Comparison of ENCODE assay signal across 1 cellular context in the genomic region with DNA sequence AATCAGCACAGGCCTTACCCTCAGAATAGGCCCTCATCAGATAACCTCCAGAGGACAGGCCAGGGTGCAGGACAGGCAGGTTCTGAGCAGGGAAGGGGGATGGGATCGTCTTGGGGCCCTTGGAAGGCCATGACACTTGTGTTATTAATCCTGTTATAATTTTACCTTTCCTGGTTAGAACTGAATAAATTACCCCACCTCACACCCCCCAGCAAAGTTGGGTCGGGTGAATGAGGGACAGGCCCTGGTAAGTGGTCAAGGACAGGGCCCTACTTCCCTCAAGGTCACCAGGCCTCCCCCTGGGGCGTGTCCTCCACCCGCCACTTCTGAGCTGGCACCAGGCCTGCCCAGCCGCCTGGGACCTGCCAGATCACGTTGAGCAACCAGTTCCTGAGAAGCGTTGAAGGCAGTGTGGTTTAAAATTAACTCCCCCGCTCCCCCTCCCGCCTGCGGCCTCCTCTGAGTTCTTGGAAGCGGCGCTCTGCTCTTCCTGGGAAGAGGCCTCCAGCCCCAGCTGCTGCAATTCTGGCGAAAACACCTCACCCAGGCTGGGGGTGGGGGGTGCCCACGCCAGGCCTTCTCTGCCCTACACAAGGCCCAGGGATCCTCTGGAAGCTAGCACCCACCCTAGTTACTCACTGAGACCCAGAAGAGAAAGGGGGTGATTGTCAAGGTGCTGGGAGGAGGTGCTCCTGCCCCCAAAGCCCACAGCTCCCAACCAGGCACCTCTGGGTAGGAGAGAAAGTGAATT.
TF ChIP-seq lines count a peak whose summit lies in the region.

No MANE protein-coding gene starts in this region.

TF ChIP-seq in K562, 482 proteins besides CTCF, POLR2A, EP300 and RAD21 (continued from another document and continues in another):
- TF ChIP-seq ATF1 (CRISPR knock-in tag; IDR thresholded peaks at IDR 0.05) (no peak), ATF1 (tag; IDR thresholded peaks at IDR 0.05) (no peak), ZNF311 (CRISPR knock-in tag; IDR thresholded peaks at IDR 0.05) (peak; percentile 89), PYGO2 (tag; IDR thresholded peaks at IDR 0.05) (no peak), SREBF2 (CRISPR knock-in tag; IDR thresholded peaks at IDR 0.05) (no peak), NCOA2 (IDR thresholded peaks at IDR 0.05; ENCODE audit: partially characterized antibody in 2 of 2) (no peak), ZNF764 (CRISPR knock-in tag; IDR thresholded peaks at IDR 0.05; ENCODE audit: low read depth) (no peak), NFIC (IDR thresholded peaks at IDR 0.05) (peak; percentile 87), ZBTB7A (IDR thresholded peaks at IDR 0.05; ENCODE audit: borderline replicate concordance, control insufficient read depth, low read depth, low read length) (peak; percentile 33; the same call in 1 of the 2 replicates), ZNF766 (CRISPR knock-in tag; conservative IDR thresholded peaks at IDR 0.05) (peak; percentile 78; the same call in 1 of the 2 replicates), ZNF644 (tag; IDR thresholded peaks at IDR 0.05; ENCODE audit: low read depth) (peak; percentile 87), CBX2 (IDR thresholded peaks at IDR 0.05; ENCODE audit: insufficient read depth, low read length, poor library complexity, severe bottlenecking) (no peak), TBP (optimal IDR thresholded peaks at IDR 0.05; ENCODE audit: low read depth, low read length) (peak; percentile 58), ELF2 (CRISPR knock-in tag; IDR thresholded peaks at IDR 0.05) (peak; percentile 39; the same call in 1 of the 2 replicates), ZKSCAN8 (CRISPR knock-in tag; IDR thresholded peaks at IDR 0.05) (peak; percentile 72), HDAC3 (IDR thresholded peaks at IDR 0.05; ENCODE audit: borderline replicate concordance, partially characterized antibody) (peak; percentile 36), GABPB1 (CRISPR knock-in tag; IDR thresholded peaks at IDR 0.05) (0 out of 2 replicates have a peak, but pooled peaks have one; percentile 6), RBM39 (optimal IDR thresholded peaks at IDR 0.05; ENCODE audit: low read depth, low read length) (no peak), ZNF175 (CRISPR knock-in tag; IDR thresholded peaks at IDR 0.05; ENCODE audit: low read depth) (peak; percentile 54; the same call in 1 of the 2 replicates), MAX (CRISPR knock-in tag; IDR thresholded peaks at IDR 0.05) (peak; percentile 35), SP1 (CRISPR knock-in tag; IDR thresholded peaks at IDR 0.05) (no peak), KDM5B (IDR thresholded peaks at IDR 0.05; ENCODE audit: insufficient replicate concordance, low read depth, low read length) (no peak), CBFA2T2 (conservative IDR thresholded peaks at IDR 0.05) (peak; percentile 32), RFX7 (CRISPR knock-in tag; IDR thresholded peaks at IDR 0.05) (no peak), SIN3A (IDR thresholded peaks at IDR 0.05; ENCODE audit: borderline replicate concordance in 2 of 2, control insufficient read depth in 1 of 2, low read depth in 2 of 2, low read length in 2 of 2) (no peak; a peak in 1 of 4 replicates), HDAC2 (IDR thresholded peaks at IDR 0.05) (0 out of 2 replicates have a peak, but pooled peaks have one; percentile 34), BHLHE40 (IDR thresholded peaks at IDR 0.05; ENCODE audit: low read length) (peak; percentile 61), KLF16 (IDR thresholded peaks at IDR 0.05) (peak; percentile 91), RCOR1 (IDR thresholded peaks at IDR 0.05; ENCODE audit: borderline replicate concordance in 1 of 2, low read depth in 2 of 2, low read length in 2 of 2) (no peak), LEF1 (IDR thresholded peaks at IDR 0.05) (peak; percentile 86), TCF3 (CRISPR knock-in tag; IDR thresholded peaks at IDR 0.05) (peak; percentile 72), CEBPB (tag; IDR thresholded peaks at IDR 0.05) (peak; percentile 92)
- TF ChIP-seq, protein P1, sequence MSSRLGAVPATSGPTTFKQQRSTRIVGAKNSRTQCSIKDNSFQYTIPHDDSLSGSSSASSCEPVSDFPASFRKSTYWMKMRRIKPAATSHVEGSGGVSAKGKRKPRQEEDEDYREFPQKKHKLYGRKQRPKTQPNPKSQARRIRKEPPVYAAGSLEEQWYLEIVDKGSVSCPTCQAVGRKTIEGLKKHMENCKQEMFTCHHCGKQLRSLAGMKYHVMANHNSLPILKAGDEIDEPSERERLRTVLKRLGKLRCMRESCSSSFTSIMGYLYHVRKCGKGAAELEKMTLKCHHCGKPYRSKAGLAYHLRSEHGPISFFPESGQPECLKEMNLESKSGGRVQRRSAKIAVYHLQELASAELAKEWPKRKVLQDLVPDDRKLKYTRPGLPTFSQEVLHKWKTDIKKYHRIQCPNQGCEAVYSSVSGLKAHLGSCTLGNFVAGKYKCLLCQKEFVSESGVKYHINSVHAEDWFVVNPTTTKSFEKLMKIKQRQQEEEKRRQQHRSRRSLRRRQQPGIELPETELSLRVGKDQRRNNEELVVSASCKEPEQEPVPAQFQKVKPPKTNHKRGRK (tag; IDR thresholded peaks at IDR 0.05): no peak
- TF ChIP-seq, protein P2, sequence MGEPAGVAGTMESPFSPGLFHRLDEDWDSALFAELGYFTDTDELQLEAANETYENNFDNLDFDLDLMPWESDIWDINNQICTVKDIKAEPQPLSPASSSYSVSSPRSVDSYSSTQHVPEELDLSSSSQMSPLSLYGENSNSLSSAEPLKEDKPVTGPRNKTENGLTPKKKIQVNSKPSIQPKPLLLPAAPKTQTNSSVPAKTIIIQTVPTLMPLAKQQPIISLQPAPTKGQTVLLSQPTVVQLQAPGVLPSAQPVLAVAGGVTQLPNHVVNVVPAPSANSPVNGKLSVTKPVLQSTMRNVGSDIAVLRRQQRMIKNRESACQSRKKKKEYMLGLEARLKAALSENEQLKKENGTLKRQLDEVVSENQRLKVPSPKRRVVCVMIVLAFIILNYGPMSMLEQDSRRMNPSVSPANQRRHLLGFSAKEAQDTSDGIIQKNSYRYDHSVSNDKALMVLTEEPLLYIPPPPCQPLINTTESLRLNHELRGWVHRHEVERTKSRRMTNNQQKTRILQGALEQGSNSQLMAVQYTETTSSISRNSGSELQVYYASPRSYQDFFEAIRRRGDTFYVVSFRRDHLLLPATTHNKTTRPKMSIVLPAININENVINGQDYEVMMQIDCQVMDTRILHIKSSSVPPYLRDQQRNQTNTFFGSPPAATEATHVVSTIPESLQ (CRISPR knock-in tag; IDR thresholded peaks at IDR 0.05): no peak
- TF ChIP-seq, protein P3, sequence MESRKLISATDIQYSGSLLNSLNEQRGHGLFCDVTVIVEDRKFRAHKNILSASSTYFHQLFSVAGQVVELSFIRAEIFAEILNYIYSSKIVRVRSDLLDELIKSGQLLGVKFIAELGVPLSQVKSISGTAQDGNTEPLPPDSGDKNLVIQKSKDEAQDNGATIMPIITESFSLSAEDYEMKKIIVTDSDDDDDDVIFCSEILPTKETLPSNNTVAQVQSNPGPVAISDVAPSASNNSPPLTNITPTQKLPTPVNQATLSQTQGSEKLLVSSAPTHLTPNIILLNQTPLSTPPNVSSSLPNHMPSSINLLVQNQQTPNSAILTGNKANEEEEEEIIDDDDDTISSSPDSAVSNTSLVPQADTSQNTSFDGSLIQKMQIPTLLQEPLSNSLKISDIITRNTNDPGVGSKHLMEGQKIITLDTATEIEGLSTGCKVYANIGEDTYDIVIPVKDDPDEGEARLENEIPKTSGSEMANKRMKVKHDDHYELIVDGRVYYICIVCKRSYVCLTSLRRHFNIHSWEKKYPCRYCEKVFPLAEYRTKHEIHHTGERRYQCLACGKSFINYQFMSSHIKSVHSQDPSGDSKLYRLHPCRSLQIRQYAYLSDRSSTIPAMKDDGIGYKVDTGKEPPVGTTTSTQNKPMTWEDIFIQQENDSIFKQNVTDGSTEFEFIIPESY (CRISPR knock-in tag; IDR thresholded peaks at IDR 0.05): no peak
- TF ChIP-seq, protein P4, sequence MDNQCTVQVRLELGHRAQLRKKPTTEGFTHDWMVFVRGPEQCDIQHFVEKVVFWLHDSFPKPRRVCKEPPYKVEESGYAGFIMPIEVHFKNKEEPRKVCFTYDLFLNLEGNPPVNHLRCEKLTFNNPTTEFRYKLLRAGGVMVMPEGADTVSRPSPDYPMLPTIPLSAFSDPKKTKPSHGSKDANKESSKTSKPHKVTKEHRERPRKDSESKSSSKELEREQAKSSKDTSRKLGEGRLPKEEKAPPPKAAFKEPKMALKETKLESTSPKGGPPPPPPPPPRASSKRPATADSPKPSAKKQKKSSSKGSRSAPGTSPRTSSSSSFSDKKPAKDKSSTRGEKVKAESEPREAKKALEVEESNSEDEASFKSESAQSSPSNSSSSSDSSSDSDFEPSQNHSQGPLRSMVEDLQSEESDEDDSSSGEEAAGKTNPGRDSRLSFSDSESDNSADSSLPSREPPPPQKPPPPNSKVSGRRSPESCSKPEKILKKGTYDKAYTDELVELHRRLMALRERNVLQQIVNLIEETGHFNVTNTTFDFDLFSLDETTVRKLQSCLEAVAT (IDR thresholded peaks at IDR 0.05): peak in 1 of 2 experiments; percentile 81; a peak in 2 of 4 replicates
- TF ChIP-seq, protein P5, sequence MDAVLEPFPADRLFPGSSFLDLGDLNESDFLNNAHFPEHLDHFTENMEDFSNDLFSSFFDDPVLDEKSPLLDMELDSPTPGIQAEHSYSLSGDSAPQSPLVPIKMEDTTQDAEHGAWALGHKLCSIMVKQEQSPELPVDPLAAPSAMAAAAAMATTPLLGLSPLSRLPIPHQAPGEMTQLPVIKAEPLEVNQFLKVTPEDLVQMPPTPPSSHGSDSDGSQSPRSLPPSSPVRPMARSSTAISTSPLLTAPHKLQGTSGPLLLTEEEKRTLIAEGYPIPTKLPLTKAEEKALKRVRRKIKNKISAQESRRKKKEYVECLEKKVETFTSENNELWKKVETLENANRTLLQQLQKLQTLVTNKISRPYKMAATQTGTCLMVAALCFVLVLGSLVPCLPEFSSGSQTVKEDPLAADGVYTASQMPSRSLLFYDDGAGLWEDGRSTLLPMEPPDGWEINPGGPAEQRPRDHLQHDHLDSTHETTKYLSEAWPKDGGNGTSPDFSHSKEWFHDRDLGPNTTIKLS (IDR thresholded peaks at IDR 0.05; ENCODE audit: borderline replicate concordance, low read depth): peak; percentile 53; the same call in 1 of the 2 replicates
- TF ChIP-seq, protein P6, sequence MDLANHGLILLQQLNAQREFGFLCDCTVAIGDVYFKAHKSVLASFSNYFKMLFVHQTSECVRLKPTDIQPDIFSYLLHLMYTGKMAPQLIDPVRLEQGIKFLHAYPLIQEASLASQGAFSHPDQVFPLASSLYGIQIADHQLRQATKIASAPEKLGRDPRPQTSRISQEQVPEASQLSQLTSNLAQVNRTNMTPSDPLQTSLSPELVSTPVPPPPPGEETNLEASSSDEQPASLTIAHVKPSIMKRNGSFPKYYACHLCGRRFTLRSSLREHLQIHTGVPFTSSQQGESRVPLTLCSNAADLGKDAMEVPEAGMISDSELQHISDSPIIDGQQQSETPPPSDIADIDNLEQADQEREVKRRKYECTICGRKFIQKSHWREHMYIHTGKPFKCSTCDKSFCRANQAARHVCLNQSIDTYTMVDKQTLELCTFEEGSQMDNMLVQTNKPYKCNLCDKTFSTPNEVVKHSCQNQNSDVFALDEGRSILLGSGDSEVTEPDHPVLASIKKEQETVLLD (IDR thresholded peaks at IDR 0.05): 0 out of 2 replicates have a peak, but pooled peaks have one; percentile 20
- TF ChIP-seq, protein P7, sequence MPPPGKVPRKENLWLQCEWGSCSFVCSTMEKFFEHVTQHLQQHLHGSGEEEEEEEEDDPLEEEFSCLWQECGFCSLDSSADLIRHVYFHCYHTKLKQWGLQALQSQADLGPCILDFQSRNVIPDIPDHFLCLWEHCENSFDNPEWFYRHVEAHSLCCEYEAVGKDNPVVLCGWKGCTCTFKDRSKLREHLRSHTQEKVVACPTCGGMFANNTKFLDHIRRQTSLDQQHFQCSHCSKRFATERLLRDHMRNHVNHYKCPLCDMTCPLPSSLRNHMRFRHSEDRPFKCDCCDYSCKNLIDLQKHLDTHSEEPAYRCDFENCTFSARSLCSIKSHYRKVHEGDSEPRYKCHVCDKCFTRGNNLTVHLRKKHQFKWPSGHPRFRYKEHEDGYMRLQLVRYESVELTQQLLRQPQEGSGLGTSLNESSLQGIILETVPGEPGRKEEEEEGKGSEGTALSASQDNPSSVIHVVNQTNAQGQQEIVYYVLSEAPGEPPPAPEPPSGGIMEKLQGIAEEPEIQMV (tag; conservative IDR thresholded peaks at IDR 0.05; ENCODE audit: low read depth): no peak
- TF ChIP-seq, protein P8, sequence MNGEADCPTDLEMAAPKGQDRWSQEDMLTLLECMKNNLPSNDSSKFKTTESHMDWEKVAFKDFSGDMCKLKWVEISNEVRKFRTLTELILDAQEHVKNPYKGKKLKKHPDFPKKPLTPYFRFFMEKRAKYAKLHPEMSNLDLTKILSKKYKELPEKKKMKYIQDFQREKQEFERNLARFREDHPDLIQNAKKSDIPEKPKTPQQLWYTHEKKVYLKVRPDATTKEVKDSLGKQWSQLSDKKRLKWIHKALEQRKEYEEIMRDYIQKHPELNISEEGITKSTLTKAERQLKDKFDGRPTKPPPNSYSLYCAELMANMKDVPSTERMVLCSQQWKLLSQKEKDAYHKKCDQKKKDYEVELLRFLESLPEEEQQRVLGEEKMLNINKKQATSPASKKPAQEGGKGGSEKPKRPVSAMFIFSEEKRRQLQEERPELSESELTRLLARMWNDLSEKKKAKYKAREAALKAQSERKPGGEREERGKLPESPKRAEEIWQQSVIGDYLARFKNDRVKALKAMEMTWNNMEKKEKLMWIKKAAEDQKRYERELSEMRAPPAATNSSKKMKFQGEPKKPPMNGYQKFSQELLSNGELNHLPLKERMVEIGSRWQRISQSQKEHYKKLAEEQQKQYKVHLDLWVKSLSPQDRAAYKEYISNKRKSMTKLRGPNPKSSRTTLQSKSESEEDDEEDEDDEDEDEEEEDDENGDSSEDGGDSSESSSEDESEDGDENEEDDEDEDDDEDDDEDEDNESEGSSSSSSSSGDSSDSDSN (IDR thresholded peaks at IDR 0.05; ENCODE audit: borderline replicate concordance in 1 of 2, low read depth in 2 of 2, low read length in 2 of 2): peak in 1 of 2 experiments; percentile 61; a peak in 2 of 4 replicates
- TF ChIP-seq, protein P9, sequence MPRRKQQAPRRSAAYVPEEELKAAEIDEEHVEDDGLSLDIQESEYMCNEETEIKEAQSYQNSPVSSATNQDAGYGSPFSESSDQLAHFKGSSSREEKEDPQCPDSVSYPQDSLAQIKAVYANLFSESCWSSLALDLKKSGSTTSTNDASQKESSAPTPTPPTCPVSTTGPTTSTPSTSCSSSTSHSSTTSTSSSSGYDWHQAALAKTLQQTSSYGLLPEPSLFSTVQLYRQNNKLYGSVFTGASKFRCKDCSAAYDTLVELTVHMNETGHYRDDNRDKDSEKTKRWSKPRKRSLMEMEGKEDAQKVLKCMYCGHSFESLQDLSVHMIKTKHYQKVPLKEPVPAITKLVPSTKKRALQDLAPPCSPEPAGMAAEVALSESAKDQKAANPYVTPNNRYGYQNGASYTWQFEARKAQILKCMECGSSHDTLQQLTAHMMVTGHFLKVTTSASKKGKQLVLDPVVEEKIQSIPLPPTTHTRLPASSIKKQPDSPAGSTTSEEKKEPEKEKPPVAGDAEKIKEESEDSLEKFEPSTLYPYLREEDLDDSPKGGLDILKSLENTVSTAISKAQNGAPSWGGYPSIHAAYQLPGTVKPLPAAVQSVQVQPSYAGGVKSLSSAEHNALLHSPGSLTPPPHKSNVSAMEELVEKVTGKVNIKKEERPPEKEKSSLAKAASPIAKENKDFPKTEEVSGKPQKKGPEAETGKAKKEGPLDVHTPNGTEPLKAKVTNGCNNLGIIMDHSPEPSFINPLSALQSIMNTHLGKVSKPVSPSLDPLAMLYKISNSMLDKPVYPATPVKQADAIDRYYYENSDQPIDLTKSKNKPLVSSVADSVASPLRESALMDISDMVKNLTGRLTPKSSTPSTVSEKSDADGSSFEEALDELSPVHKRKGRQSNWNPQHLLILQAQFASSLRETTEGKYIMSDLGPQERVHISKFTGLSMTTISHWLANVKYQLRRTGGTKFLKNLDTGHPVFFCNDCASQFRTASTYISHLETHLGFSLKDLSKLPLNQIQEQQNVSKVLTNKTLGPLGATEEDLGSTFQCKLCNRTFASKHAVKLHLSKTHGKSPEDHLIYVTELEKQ (CRISPR knock-in tag; IDR thresholded peaks at IDR 0.05): no peak
